36 cellular contexts compared by ENCODE assay signal in the genomic region with DNA sequence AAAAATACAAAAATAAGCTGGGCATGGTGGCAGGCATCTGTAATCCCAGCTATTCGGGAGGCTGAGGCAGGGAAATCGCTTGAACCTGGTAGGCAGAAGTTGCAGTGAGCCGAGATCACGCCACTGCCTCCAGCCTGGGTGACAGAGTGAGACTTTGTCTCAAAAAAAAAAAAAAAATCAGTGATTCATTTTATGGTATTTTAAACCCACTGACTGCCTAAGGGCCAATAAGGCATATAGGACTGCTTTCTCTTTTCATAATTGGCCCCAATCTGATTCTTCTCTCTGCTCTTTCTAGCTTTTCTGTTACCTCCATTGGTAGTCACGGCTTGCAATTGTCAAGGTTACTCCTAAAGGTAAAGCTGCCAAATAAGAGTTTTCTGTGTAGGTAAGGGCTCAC.
"Had no signal": no experiment of that assay in that cellular context is flagged by ENCODE, and none has a peak within 500 bp of the region (broad histone marks: within the 10 kb centered on the region; RNA-seq: fewer than 3 reads in every experiment).

No MANE protein-coding gene starts in this region.

- H3K27me3 ChIP-seq: ascending aorta, cardiac muscle cell had no signal

- H3K4me3 Mint-ChIP-seq: activated B cell treated with CpG ODN at 0.5 μM for 24 hours; activated CD4-positive, alpha-beta memory T cell treated with anti-CD3 and anti-CD28 coated beads, Interleukin-2, amount 10 ng/mL, durations not matched to agents 7 days and 5 days; activated CD4-positive, alpha-beta T cell treated with anti-CD3 and anti-CD28 coated beads, Interleukin-2, amount 10 ng/mL, durations not matched to agents 7 days and 5 days; activated CD8-positive, alpha-beta memory T cell treated with anti-CD3 and anti-CD28 coated beads, Interleukin-2, amount 10 ng/mL, durations not matched to agents 7 days and 5 days; activated CD8-positive, alpha-beta T cell treated with anti-CD3 and anti-CD28 coated beads, Interleukin-2, amount 10 ng/mL, durations not matched to agents 7 days and 5 days; activated naive CD4-positive, alpha-beta T cell treated with anti-CD3 and anti-CD28 coated beads, Interleukin-2, amount 10 ng/mL, durations not matched to agents 7 days and 5 days; activated naive CD4-positive, alpha-beta T cell treated with anti-CD3 and anti-CD28 coated beads, Interleukin-2, amount 50 U/mL, for 24 hours; activated naive CD8-positive, alpha-beta T cell; activated naive CD8-positive, alpha-beta T cell treated with anti-CD3 and anti-CD28 coated beads, Interleukin-2, amount 10 ng/mL, durations not matched to agents 7 days and 5 days; activated naive CD8-positive, alpha-beta T cell treated with anti-CD3 and anti-CD28 coated beads, Interleukin-2, amount 50 U/mL, for 24 hours; activated T-cell treated with anti-CD3 and anti-CD28 coated beads, Interleukin-2, amount 50 U/mL, for 24 hours; brain; central memory CD8-positive, alpha-beta T cell; T-helper 1 cell treated with Interleukin-12 subunit alpha and Interleukin-12 subunit beta and Interleukin-4 antibody, amounts not matched to agents 30 μg/mL and 1 μg/mL, for 36 hours; T-helper 2 cell treated with Interferon-gamma antibody and Interleukin-4, amounts not matched to agents 5 μg/mL and 100 μg/mL, for 36 hours had no signal

- H3K27me3 Mint-ChIP-seq: activated CD4-positive, alpha-beta memory T cell treated with anti-CD3 and anti-CD28 coated beads, Interleukin-2, amount 10 ng/mL, durations not matched to agents 7 days and 5 days; activated CD4-positive, alpha-beta T cell treated with anti-CD3 and anti-CD28 coated beads, Interleukin-2, amount 10 ng/mL, durations not matched to agents 7 days and 5 days; activated CD8-positive, alpha-beta memory T cell treated with anti-CD3 and anti-CD28 coated beads, Interleukin-2, amount 10 ng/mL, durations not matched to agents 7 days and 5 days; activated naive CD8-positive, alpha-beta T cell; activated naive CD8-positive, alpha-beta T cell treated with anti-CD3 and anti-CD28 coated beads, Interleukin-2, amount 50 U/mL, for 24 hours; activated T-cell treated with anti-CD3 and anti-CD28 coated beads, Interleukin-2, amount 50 U/mL, for 24 hours; brain had no signal

- H3K27ac ChIP-seq: ascending aorta, cardiac muscle cell, VCaP had no signal

- H3K9me3 ChIP-seq: ascending aorta had no signal

- H3K27ac Mint-ChIP-seq: activated B cell treated with CpG ODN at 0.5 μM for 24 hours; activated CD4-positive, alpha-beta memory T cell treated with anti-CD3 and anti-CD28 coated beads, Interleukin-2, amount 10 ng/mL, durations not matched to agents 7 days and 5 days; activated CD4-positive, alpha-beta T cell treated with anti-CD3 and anti-CD28 coated beads, Interleukin-2, amount 10 ng/mL, durations not matched to agents 7 days and 5 days; activated CD8-positive, alpha-beta memory T cell treated with anti-CD3 and anti-CD28 coated beads, Interleukin-2, amount 10 ng/mL, durations not matched to agents 7 days and 5 days; activated CD8-positive, alpha-beta T cell treated with anti-CD3 and anti-CD28 coated beads, Interleukin-2, amount 10 ng/mL, durations not matched to agents 7 days and 5 days; activated naive CD4-positive, alpha-beta T cell treated with anti-CD3 and anti-CD28 coated beads, Interleukin-2, amount 10 ng/mL, durations not matched to agents 7 days and 5 days; activated naive CD4-positive, alpha-beta T cell treated with anti-CD3 and anti-CD28 coated beads, Interleukin-2, amount 50 U/mL, for 24 hours; activated naive CD8-positive, alpha-beta T cell; activated naive CD8-positive, alpha-beta T cell treated with anti-CD3 and anti-CD28 coated beads, Interleukin-2, amount 10 ng/mL, durations not matched to agents 7 days and 5 days; activated naive CD8-positive, alpha-beta T cell treated with anti-CD3 and anti-CD28 coated beads, Interleukin-2, amount 50 U/mL, for 24 hours; activated T-cell treated with anti-CD3 and anti-CD28 coated beads, Interleukin-2, amount 50 U/mL, for 24 hours; activated T-helper 2 cell treated with anti-CD3 and anti-CD28 coated beads, Interferon-gamma antibody, Interleukin-2, Interleukin-4, amounts not matched to agents 10 μg/mL and 5 μg/mL and 100 μg/mL, durations not matched to agents 14 hours and 24 hours and 36 hours; brain; T-helper 1 cell treated with Interleukin-12 subunit alpha and Interleukin-12 subunit beta and Interleukin-4 antibody, amounts not matched to agents 30 μg/mL and 1 μg/mL, for 36 hours; T-helper 2 cell treated with Interferon-gamma antibody and Interleukin-4, amounts not matched to agents 5 μg/mL and 100 μg/mL, for 36 hours had no signal

- FAIRE-seq: bronchial epithelial cell, TTC549 had no signal

- H3K36me3 Mint-ChIP-seq: activated CD8-positive, alpha-beta memory T cell treated with anti-CD3 and anti-CD28 coated beads, Interleukin-2, amount 10 ng/mL, durations not matched to agents 7 days and 5 days; activated naive CD4-positive, alpha-beta T cell treated with anti-CD3 and anti-CD28 coated beads, Interleukin-2, amount 10 ng/mL, durations not matched to agents 7 days and 5 days; activated naive CD4-positive, alpha-beta T cell treated with anti-CD3 and anti-CD28 coated beads, Interleukin-2, amount 50 U/mL, for 24 hours; activated naive CD8-positive, alpha-beta T cell; activated naive CD8-positive, alpha-beta T cell treated with anti-CD3 and anti-CD28 coated beads, Interleukin-2, amount 10 ng/mL, durations not matched to agents 7 days and 5 days; brain had no signal

- H3K4me1 ChIP-seq: ascending aorta had no signal

- H3K9me3 Mint-ChIP-seq: activated B cell treated with CpG ODN at 0.5 μM for 24 hours; activated CD4-positive, alpha-beta memory T cell treated with anti-CD3 and anti-CD28 coated beads, Interleukin-2, amount 10 ng/mL, durations not matched to agents 7 days and 5 days; activated CD4-positive, alpha-beta T cell treated with anti-CD3 and anti-CD28 coated beads, Interleukin-2, amount 10 ng/mL, durations not matched to agents 7 days and 5 days; activated naive CD4-positive, alpha-beta T cell treated with anti-CD3 and anti-CD28 coated beads, Interleukin-2, amount 10 ng/mL, durations not matched to agents 7 days and 5 days; activated naive CD4-positive, alpha-beta T cell treated with anti-CD3 and anti-CD28 coated beads, Interleukin-2, amount 50 U/mL, for 24 hours; activated naive CD8-positive, alpha-beta T cell treated with anti-CD3 and anti-CD28 coated beads, Interleukin-2, amount 10 ng/mL, durations not matched to agents 7 days and 5 days; activated naive CD8-positive, alpha-beta T cell treated with anti-CD3 and anti-CD28 coated beads, Interleukin-2, amount 50 U/mL, for 24 hours; activated T-cell treated with anti-CD3 and anti-CD28 coated beads, Interleukin-2, amount 50 U/mL, for 24 hours; activated T-helper 2 cell treated with anti-CD3 and anti-CD28 coated beads, Interferon-gamma antibody, Interleukin-2, Interleukin-4, amounts not matched to agents 10 μg/mL and 5 μg/mL and 100 μg/mL, durations not matched to agents 14 hours and 24 hours and 36 hours; brain; central memory CD8-positive, alpha-beta T cell; T-helper 1 cell treated with Interleukin-12 subunit alpha and Interleukin-12 subunit beta and Interleukin-4 antibody, amounts not matched to agents 30 μg/mL and 1 μg/mL, for 36 hours; T-helper 2 cell treated with Interferon-gamma antibody and Interleukin-4, amounts not matched to agents 5 μg/mL and 100 μg/mL, for 36 hours had no signal

- H3K36me3 ChIP-seq: ascending aorta, cardiac muscle cell had no signal

- DNase-seq: activated B cell treated with CpG ODN at 0.5 μM for 24 hours; activated CD4-positive, alpha-beta memory T cell treated with anti-CD3 and anti-CD28 coated beads, Interleukin-2, amount 10 ng/mL, durations not matched to agents 7 days and 5 days; activated CD4-positive, alpha-beta T cell treated with anti-CD3 and anti-CD28 coated beads for 48 hours; activated CD4-positive, alpha-beta T cell treated with anti-CD3 and anti-CD28 coated beads, Interleukin-2, amount 10 ng/mL, durations not matched to agents 7 days and 5 days; activated CD4-positive, alpha-beta T cell treated with anti-CD3 and anti-CD28 coated beads, Interleukin-2, amount 50 U/mL, for 48 hours; activated CD4-positive, CD25-positive, alpha-beta regulatory T cell treated with anti-CD3 and anti-CD28 coated beads, Interleukin-2, amount 50 U/mL, for 72 hours; activated CD8-positive, alpha-beta memory T cell treated with anti-CD3 and anti-CD28 coated beads for 24 hours; activated CD8-positive, alpha-beta memory T cell treated with anti-CD3 and anti-CD28 coated beads, Interleukin-2, amount 10 ng/mL, durations not matched to agents 7 days and 5 days; activated CD8-positive, alpha-beta memory T cell treated with anti-CD3 and anti-CD28 coated beads, Interleukin-2, amount 50 U/mL, for 48 hours; activated CD8-positive, alpha-beta T cell treated with anti-CD3 and anti-CD28 coated beads, Interleukin-2, amount 10 ng/mL, durations not matched to agents 7 days and 5 days; activated effector memory CD4-positive, alpha-beta T cell treated with Interleukin-2 at 50 U/mL for 16 hours; activated gamma-delta T cell; activated naive CD4-positive, alpha-beta T cell treated with anti-CD3 and anti-CD28 coated beads, Interleukin-2, amount 10 ng/mL, durations not matched to agents 7 days and 5 days; activated naive CD4-positive, alpha-beta T cell treated with Interleukin-2 at 50 U/mL for 16 hours; activated naive CD8-positive, alpha-beta T cell treated with anti-CD3 and anti-CD28 coated beads, Interleukin-2, amount 10 ng/mL, durations not matched to agents 7 days and 5 days; activated naive CD8-positive, alpha-beta T cell treated with anti-CD3 and anti-CD28 coated beads, Interleukin-2, amount 50 U/mL, for 24 hours; activated T-cell treated with anti-CD3 and anti-CD28 coated beads, Interleukin-2, amount 50 U/mL, for 24 hours; activated T-cell treated with anti-CD3 and anti-CD28 coated beads, Interleukin-2, amount 50 U/mL, for 48 hours; amygdala; anterior cingulate cortex; caudate nucleus; cerebellar nuclear complex; T-helper 2 cell; T-helper 9 cell had no signal

- H3K4me3 ChIP-seq: ascending aorta, cardiac muscle cell had no signal

- H3K4me1 Mint-ChIP-seq: activated B cell treated with CpG ODN at 0.5 μM for 24 hours; activated CD4-positive, alpha-beta memory T cell treated with anti-CD3 and anti-CD28 coated beads, Interleukin-2, amount 10 ng/mL, durations not matched to agents 7 days and 5 days; activated CD4-positive, alpha-beta T cell treated with anti-CD3 and anti-CD28 coated beads, Interleukin-2, amount 10 ng/mL, durations not matched to agents 7 days and 5 days; activated CD8-positive, alpha-beta memory T cell treated with anti-CD3 and anti-CD28 coated beads, Interleukin-2, amount 10 ng/mL, durations not matched to agents 7 days and 5 days; activated naive CD4-positive, alpha-beta T cell treated with anti-CD3 and anti-CD28 coated beads, Interleukin-2, amount 10 ng/mL, durations not matched to agents 7 days and 5 days; activated naive CD4-positive, alpha-beta T cell treated with anti-CD3 and anti-CD28 coated beads, Interleukin-2, amount 50 U/mL, for 24 hours; activated naive CD8-positive, alpha-beta T cell treated with anti-CD3 and anti-CD28 coated beads, Interleukin-2, amount 10 ng/mL, durations not matched to agents 7 days and 5 days; activated naive CD8-positive, alpha-beta T cell treated with anti-CD3 and anti-CD28 coated beads, Interleukin-2, amount 50 U/mL, for 24 hours; central memory CD8-positive, alpha-beta T cell had no signal

- ATAC-seq: activated CD8-positive, alpha-beta memory T cell treated with anti-CD3 and anti-CD28 coated beads, Interleukin-2, amount 10 ng/mL, durations not matched to agents 7 days and 5 days; activated CD8-positive, alpha-beta T cell treated with anti-CD3 and anti-CD28 coated beads, Interleukin-2, amount 10 ng/mL, durations not matched to agents 7 days and 5 days; activated naive CD8-positive, alpha-beta T cell treated with anti-CD3 and anti-CD28 coated beads, Interleukin-2, amount 50 U/mL, for 24 hours had no signal
